In the genomic region with DNA sequence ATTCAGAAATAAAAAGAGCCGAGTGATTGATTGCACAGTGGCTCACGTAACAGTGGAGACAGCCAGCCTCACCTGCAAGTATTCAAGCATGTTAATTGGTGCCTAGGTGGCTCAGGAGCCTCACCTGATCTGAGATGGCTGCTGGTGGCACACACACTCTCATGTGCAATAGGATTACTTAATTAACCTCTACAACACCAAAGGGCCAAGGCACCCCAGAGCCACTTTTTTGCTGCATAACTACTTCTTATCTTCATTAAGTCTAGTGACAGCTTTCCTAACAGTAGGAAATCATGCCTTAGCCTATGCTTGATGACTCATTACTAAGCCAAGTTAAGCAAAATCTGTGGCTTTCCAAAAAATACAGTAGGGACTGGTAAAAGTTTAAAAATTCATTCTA, we compare ENCODE assay signal across 12 cellular contexts.
DNase-seq lines count a peak whose midpoint lies in the region; ATAC-seq, FAIRE-seq and TF ChIP-seq lines count a peak whose summit lies in the region.
"Had no signal": no experiment of that assay in that cellular context is flagged by ENCODE, and none has a peak within 500 bp of the region (broad histone marks: within the 10 kb centered on the region; RNA-seq: fewer than 3 reads in every experiment).

No MANE protein-coding gene starts in this region.

- ATAC-seq in Right ventricle myocardium inferior (no peak), left lobe of liver (no peak), HepG2 (no peak)
- ATAC-seq: T-helper 17 cell had no signal

- FAIRE-seq in HepG2 (lab: Jason Lieb, UNC): no peak
- FAIRE-seq: HTR-8/SVneo had no signal

- H3K9ac ChIP-seq in endocrine pancreas (ENCODE audit: control insufficient read depth, insufficient read depth, low read length) (no peak overlapping the region), skeletal muscle tissue (ENCODE audit: low read depth in 1 of 3, low read length in 3 of 3) (peak overlapping the region in 1 of 3 donors; percentile 27), HepG2 (ENCODE audit: insufficient read depth, low read depth, low read length) (no peak overlapping the region)

- TF ChIP-seq EP300 in HepG2 (IDR thresholded peaks at IDR 0.05; ENCODE audit: low read depth in 2 of 2, low read length in 2 of 2) (no peak), HepG2 (CRISPR knock-in tag; IDR thresholded peaks at IDR 0.05; ENCODE audit: borderline replicate concordance) (no peak)

- no peak for TF ChIP-seq RAD21 in HepG2 (CRISPR knock-in tag; IDR thresholded peaks at IDR 0.05)

- in situ Hi-C loops in HepG2 (cut with HindIII; ENCODE audit: extremely low pct_ligation_motif_present, low pct_unique_long_range_greater_than_20kb): no loop called here

- TF ChIP-seq CTCF in cardiac muscle cell (IDR thresholded peaks at IDR 0.05; ENCODE audit: low read depth, low read length): no peak
- no peak for TF ChIP-seq CTCF in HepG2 (CRISPR knock-in tag; IDR thresholded peaks at IDR 0.05)

- H3K4me1 ChIP-seq in cardiac muscle cell (ENCODE audit: low read depth): peaks cover 9% of the 10 kb centered on the region
- H3K4me1 ChIP-seq in endocrine pancreas (ENCODE audit: control insufficient read depth, insufficient read depth, low read length): peaks cover 21% of the 10 kb centered on the region
- peaks cover 4 to 9% (median 5%) of the 10 kb centered on the region in 3 donors for H3K4me1 ChIP-seq in skeletal muscle tissue (ENCODE audit: control insufficient read depth in 3 of 3, insufficient read depth in 3 of 3, low read length in 3 of 3)
- no peaks in the 10 kb centered on the region for H3K4me1 ChIP-seq in HepG2 (ENCODE audit: insufficient read depth, low read length)
- H3K4me1 ChIP-seq: BE2C had no signal

- CTCF ChIA-PET in HepG2 (lab: Yijun Ruan, JAX; ENCODE audit: low intra/inter-chr PET ratio, low total read pairs): no interaction called here

- H3K9me3 ChIP-seq in cardiac muscle cell (ENCODE audit: low read depth) (no peaks in the 10 kb centered on the region), endocrine pancreas (ENCODE audit: control insufficient read depth, low read length) (no peaks in the 10 kb centered on the region), skeletal muscle tissue (ENCODE audit: control insufficient read depth in 3 of 3, low read length in 3 of 3) (no peaks in the 10 kb centered on the region), HepG2 (ENCODE audit: low read length) (no peaks in the 10 kb centered on the region)
- H3K9me3 ChIP-seq: BE2C, transverse colon had no signal

- H3K4me2 ChIP-seq in HepG2 (ENCODE audit: low read depth, low read length): no peak overlapping the region

- POLR2A ChIA-PET in HepG2 (lab: Yijun Ruan, JAX): no interaction called here

- no peak for TF ChIP-seq POLR2A in HepG2 (IDR thresholded peaks at IDR 0.05; ENCODE audit: insufficient read depth in 1 of 2, low read depth in 2 of 2, low read length in 2 of 2)

- H3K4me3 ChIP-seq in cardiac muscle cell (no peak overlapping the region), endocrine pancreas (ENCODE audit: control insufficient read depth, insufficient read depth, low read length) (peak overlapping the region; percentile 68), skeletal muscle tissue (ENCODE audit: low read length in 3 of 3) (peak overlapping the region in 2 of 3 donors; percentile 0 to 35), HepG2 (replicated peaks in 1 of 3; ENCODE audit: insufficient read depth in 1 of 3, low read depth in 2 of 3, low read length in 3 of 3) (no peak overlapping the region)
- H3K4me3 ChIP-seq: transverse colon had no signal

- no peaks in the 10 kb centered on the region for H4K20me1 ChIP-seq in HepG2 (ENCODE audit: insufficient read depth, low read length)

- WGBS in HepG2 (ENCODE audit: low lambda C conversion rate): 7% methylated on average over 2 of the region's 2 CpGs

- no peak overlapping the region for H2AFZ ChIP-seq in HepG2 (ENCODE audit: low read length)

- no TSS peak for BruUV-seq in HepG2 (replicated peaks; lab: Mats Ljungman, UMichigan)

- H3K79me2 ChIP-seq in HepG2 (ENCODE audit: insufficient read depth, low read length): no peaks in the 10 kb centered on the region

- H3K36me3 ChIP-seq in cardiac muscle cell: no peaks in the 10 kb centered on the region
- no peaks in the 10 kb centered on the region for H3K36me3 ChIP-seq in endocrine pancreas (ENCODE audit: control insufficient read depth, insufficient read depth, low read length)
- H3K36me3 ChIP-seq in skeletal muscle tissue (ENCODE audit: control insufficient read depth in 3 of 3, insufficient read depth in 3 of 3, low read length in 3 of 3): no peaks in the 10 kb centered on the region
- H3K36me3 ChIP-seq in HepG2 (replicated peaks in 1 of 2; ENCODE audit: control insufficient read depth in 1 of 2, insufficient read depth in 2 of 2, low read length in 2 of 2): no peaks in the 10 kb centered on the region
- H3K36me3 ChIP-seq: BE2C, transverse colon had no signal

- peak in 1 of 2 donors; percentile 52 for DNase-seq in cardiac muscle cell (ENCODE audit: low read depth in 1 of 2, low spot score in 1 of 2)
- DNase-seq in Right ventricle myocardium inferior (ENCODE audit: missing footprints): no peak
- peak; percentile 41 for DNase-seq in NCI-H526 treated with DMSO at 0.1 percent for 48 hours (lab: John Stamatoyannopoulos, UW)
- DNase-seq in left lobe of liver (ENCODE audit: low spot score): no peak
- no peak for DNase-seq in HepG2 (ENCODE audit: low spot score)
- DNase-seq in mucosa of gallbladder (ENCODE audit: low spot score): no peak
- DNase-seq: BE2C, T-helper 17 cell, transverse colon had no signal

- intact Hi-C loops in Right ventricle myocardium inferior (cut with DNase I): no loop called here
- intact Hi-C loops in HepG2 (cut with micrococcal nuclease; ENCODE audit: unreplicated experiment): no loop called here

- H3K27me3 ChIP-seq in cardiac muscle cell (no peaks in the 10 kb centered on the region), endocrine pancreas (ENCODE audit: control insufficient read depth, insufficient read depth, low read length) (no peaks in the 10 kb centered on the region), skeletal muscle tissue (ENCODE audit: control insufficient read depth in 3 of 3, insufficient read depth in 3 of 3, low read length in 3 of 3) (no peaks in the 10 kb centered on the region), HepG2 (ENCODE audit: control insufficient read depth in 1 of 2, insufficient read depth in 2 of 2, low read length in 2 of 2) (no peaks in the 10 kb centered on the region)
- H3K27me3 ChIP-seq: BE2C, transverse colon had no signal

- H3K27ac ChIP-seq in cardiac muscle cell: peak overlapping the region; percentile 7
- peak overlapping the region; percentile 31 for H3K27ac ChIP-seq in skeletal muscle tissue (ENCODE audit: low read depth, low read length)
- no peak overlapping the region for H3K27ac ChIP-seq in HepG2 (ENCODE audit: extremely low read length, insufficient read depth, low read length)
- H3K27ac ChIP-seq: transverse colon had no signal

TF ChIP-seq in HepG2, 621 proteins besides CTCF, POLR2A, EP300 and RAD21:
- no peak for TF ChIP-seq ATF7-NPFF (CRISPR knock-in tag; IDR thresholded peaks at IDR 0.05; ENCODE audit: low read depth)
- TF ChIP-seq ZFY (CRISPR knock-in tag; IDR thresholded peaks at IDR 0.05): no peak
- TF ChIP-seq SMC3 (IDR thresholded peaks at IDR 0.05; ENCODE audit: low read length): no peak
- TF ChIP-seq ZNF331 (CRISPR knock-in tag; IDR thresholded peaks at IDR 0.05): no peak
- TF ChIP-seq CHCHD3 (CRISPR knock-in tag; IDR thresholded peaks at IDR 0.05): no peak
- no peak for TF ChIP-seq SRSF1 (optimal IDR thresholded peaks at IDR 0.05; ENCODE audit: low read depth, low read length)
- no peak for TF ChIP-seq MXD4 (CRISPR knock-in tag; IDR thresholded peaks at IDR 0.05)
- TF ChIP-seq, protein P1, sequence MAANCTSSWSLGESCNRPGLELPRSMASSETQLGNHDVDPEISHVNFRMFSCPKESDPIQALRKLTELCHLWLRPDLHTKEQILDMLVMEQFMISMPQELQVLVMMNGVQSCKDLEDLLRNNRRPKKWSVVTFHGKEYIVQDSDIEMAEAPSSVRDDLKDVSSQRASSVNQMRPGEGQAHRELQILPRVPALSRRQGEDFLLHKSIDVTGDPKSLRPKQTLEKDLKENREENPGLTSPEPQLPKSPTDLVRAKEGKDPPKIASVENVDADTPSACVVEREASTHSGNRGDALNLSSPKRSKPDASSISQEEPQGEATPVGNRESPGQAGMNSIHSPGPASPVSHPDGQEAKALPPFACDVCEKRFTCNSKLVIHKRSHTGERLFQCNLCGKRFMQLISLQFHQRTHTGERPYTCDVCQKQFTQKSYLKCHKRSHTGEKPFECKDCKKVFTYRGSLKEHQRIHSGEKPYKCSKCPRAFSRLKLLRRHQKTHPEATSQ (CRISPR knock-in tag; IDR thresholded peaks at IDR 0.05; ENCODE audit: borderline replicate concordance): no peak
- TF ChIP-seq ZMAT3 (CRISPR knock-in tag; conservative IDR thresholded peaks at IDR 0.05): no peak
- no peak for TF ChIP-seq CREB1 (IDR thresholded peaks at IDR 0.05)
- no peak for TF ChIP-seq CREB1 (CRISPR knock-in tag; IDR thresholded peaks at IDR 0.05)
- TF ChIP-seq, protein P2, sequence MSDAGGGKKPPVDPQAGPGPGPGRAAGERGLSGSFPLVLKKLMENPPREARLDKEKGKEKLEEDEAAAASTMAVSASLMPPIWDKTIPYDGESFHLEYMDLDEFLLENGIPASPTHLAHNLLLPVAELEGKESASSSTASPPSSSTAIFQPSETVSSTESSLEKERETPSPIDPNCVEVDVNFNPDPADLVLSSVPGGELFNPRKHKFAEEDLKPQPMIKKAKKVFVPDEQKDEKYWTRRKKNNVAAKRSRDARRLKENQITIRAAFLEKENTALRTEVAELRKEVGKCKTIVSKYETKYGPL (CRISPR knock-in tag; IDR thresholded peaks at IDR 0.05): no peak
- no peak for TF ChIP-seq PITX1 (CRISPR knock-in tag; IDR thresholded peaks at IDR 0.05)
- TF ChIP-seq ZNF138 (CRISPR knock-in tag; IDR thresholded peaks at IDR 0.05; ENCODE audit: low read depth): no peak
- TF ChIP-seq POLR2AphosphoS5 (IDR thresholded peaks at IDR 0.05; ENCODE audit: low read depth, low read length): no peak
- TF ChIP-seq SAFB2 (CRISPR knock-in tag; IDR thresholded peaks at IDR 0.05; ENCODE audit: borderline replicate concordance, low read depth): no peak

Comparison
In these comparisons a context has a peak if more than half of its experiments do, and no peak if none do; other contexts are left out.
1. H3K4me3 ChIP-seq: peak in endocrine pancreas (single experiment) and skeletal muscle tissue (2 of 3); none in cardiac muscle cell (single experiment) and HepG2 (0 of 3).